In genomic region chr11:1517117-1518005, GRCh38 we compare ENCODE assay signal across 1 cellular context.
TF ChIP-seq lines count a peak whose summit lies in the region.

No MANE protein-coding gene starts in this region.

TF ChIP-seq in WTC11, 78 proteins besides CTCF, POLR2A, EP300 and RAD21:
- TF ChIP-seq ZNF532 (CRISPR knock-in tag; IDR thresholded peaks at IDR 0.05; ENCODE audit: borderline replicate concordance) = no peak
- TF ChIP-seq JUN (CRISPR knock-in tag; IDR thresholded peaks at IDR 0.05) = no peak
- TF ChIP-seq NFYB (CRISPR knock-in tag; conservative IDR thresholded peaks at IDR 0.05; ENCODE audit: low read depth) = no peak
- TF ChIP-seq NFE2L1 (CRISPR knock-in tag; IDR thresholded peaks at IDR 0.05) = no peak
- TF ChIP-seq ZNF671 (CRISPR knock-in tag; IDR thresholded peaks at IDR 0.05) = no peak
- no peak for TF ChIP-seq KAT7 (CRISPR knock-in tag; IDR thresholded peaks at IDR 0.05; ENCODE audit: borderline replicate concordance)
- no peak for TF ChIP-seq USF2 (CRISPR knock-in tag; IDR thresholded peaks at IDR 0.05)
- no peak for TF ChIP-seq ATF3 (CRISPR knock-in tag; conservative IDR thresholded peaks at IDR 0.05)
TF ChIP-seq in WTC11: peak in this region for 0.
